Comparison of ENCODE assay signal across 24 cellular contexts in the genomic region with DNA sequence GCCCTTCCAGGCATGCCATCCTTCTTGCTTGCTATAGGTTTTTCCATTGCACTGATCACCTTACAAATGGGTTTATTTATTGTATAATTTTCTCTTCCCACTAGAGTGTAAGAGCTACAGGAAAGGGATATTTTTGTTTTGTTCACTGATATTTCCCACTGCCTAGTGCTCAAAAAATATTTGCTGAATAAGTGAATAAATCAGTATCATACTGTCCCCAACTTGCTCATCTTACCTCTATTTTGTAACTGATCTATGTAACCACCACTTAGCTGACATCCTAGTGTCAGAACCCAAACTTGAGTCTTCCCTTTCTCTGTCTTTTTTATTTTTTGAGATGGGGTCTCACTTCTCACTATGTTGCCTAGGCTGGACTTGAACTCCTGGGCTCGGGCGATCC.
DNase-seq lines count a peak whose midpoint lies in the region; ATAC-seq, FAIRE-seq and TF ChIP-seq lines count a peak whose summit lies in the region.
"Had no signal": no experiment of that assay in that cellular context is flagged by ENCODE, and none has a peak within 500 bp of the region (broad histone marks: within the 10 kb centered on the region; RNA-seq: fewer than 3 reads in every experiment).

No MANE protein-coding gene starts in this region.

- H3K23ac ChIP-seq in neuronal stem cell (ENCODE audit: low read depth, low read length, poor library complexity): no peak overlapping the region

- TF ChIP-seq RAD21 in A549 (conservative IDR thresholded peaks at IDR 0.05 in 1 of 2, IDR thresholded peaks at IDR 0.05 in 1 of 2): no peak

- H3K27me3 Mint-ChIP-seq in Caco-2 (ENCODE audit: insufficient read depth, unreplicated experiment): no peaks in the 10 kb centered on the region

- WGBS in A549 (ENCODE audit: missing lambda C conversion rate): 95% methylated on average over 2 of the region's 2 CpGs
- no CpG with 5 or more reads among the region's 2 CpGs for WGBS in neuronal stem cell (ENCODE audit: extremely low coverage in 2 of 2, insufficient read length in 2 of 2, insufficient replicate concordance in 1 of 2), 2 donors

- H2BK5ac ChIP-seq in neuronal stem cell (ENCODE audit: low read length): peak overlapping the region; percentile 43

- no peaks in the 10 kb centered on the region for H3K36me3 ChIP-seq in Caco-2 (ENCODE audit: control insufficient read depth, insufficient read depth, low read length)
- no peaks in the 10 kb centered on the region for H3K36me3 ChIP-seq in neuronal stem cell (replicated peaks in 1 of 2; ENCODE audit: control insufficient read depth in 2 of 2, insufficient read depth in 2 of 2, low read length in 2 of 2)
- H3K36me3 ChIP-seq in H7 (replicated peaks; ENCODE audit: control insufficient read depth, insufficient read depth, low read length): no peaks in the 10 kb centered on the region
- H3K36me3 ChIP-seq: BLaER1 treated with 17β-estradiol and CSF1 and Interleukin-3, amounts not matched to agents 10 nM and 100 nM had no signal

- no peak overlapping the region for H3K14ac ChIP-seq in neuronal stem cell (ENCODE audit: low read length)

- no peak overlapping the region for H3K4ac ChIP-seq in neuronal stem cell (ENCODE audit: low read length)

- H3K27me3 ChIP-seq in Caco-2 (replicated peaks; ENCODE audit: control insufficient read depth, insufficient read depth, low read length) (no peaks in the 10 kb centered on the region), neuronal stem cell (ENCODE audit: control insufficient read depth in 3 of 3, insufficient read depth in 3 of 3, low read depth in 1 of 3, low read length in 3 of 3) (peaks cover 0 to 2% (median 0%) of the 10 kb centered on the region in 3 experiments), H7 (ENCODE audit: control insufficient read depth, insufficient read depth, low read length) (no peaks in the 10 kb centered on the region)
- H3K27me3 ChIP-seq: BLaER1 treated with 17β-estradiol and CSF1 and Interleukin-3, amounts not matched to agents 10 nM and 100 nM had no signal

- H2AK5ac ChIP-seq in neuronal stem cell (ENCODE audit: low read depth, low read length): no peak overlapping the region

- no TSS peak for BruUV-seq in Caco-2 (replicated peaks; lab: Mats Ljungman, UMichigan)

- no peaks in the 10 kb centered on the region for H3K9me3 Mint-ChIP-seq in Caco-2 (ENCODE audit: unreplicated experiment)
- H3K9me3 Mint-ChIP-seq: CD4-positive, alpha-beta T cell; CD8-positive, alpha-beta T cell had no signal

- H3K27ac ChIP-seq in A549: no peak overlapping the region
- no peak overlapping the region for H3K27ac ChIP-seq in neuronal stem cell (replicated peaks; ENCODE audit: low read length)
- H3K27ac ChIP-seq: BLaER1 treated with 17β-estradiol and CSF1 and Interleukin-3, amounts not matched to agents 10 nM and 100 nM; C4-2B had no signal

- no peaks in the 10 kb centered on the region for H3K36me3 Mint-ChIP-seq in Caco-2 (ENCODE audit: insufficient read depth, unreplicated experiment)
- H3K36me3 Mint-ChIP-seq: CD8-positive, alpha-beta T cell had no signal

- H2AFZ ChIP-seq in neuronal stem cell (ENCODE audit: low read length): no peak overlapping the region

- intact Hi-C loops in Caco-2 (cut with micrococcal nuclease; ENCODE audit: unreplicated experiment): no loop called here

- TF ChIP-seq CTCF in A549 (IDR thresholded peaks at IDR 0.05): no peak
- TF ChIP-seq CTCF in Caco-2 (IDR thresholded peaks at IDR 0.05; ENCODE audit: insufficient read depth in 1 of 2, low read depth in 1 of 2, low read length in 1 of 2, severe bottlenecking in 1 of 2, unreplicated experiment in 1 of 2): no peak

- H2BK12ac ChIP-seq in neuronal stem cell (ENCODE audit: low read length): no peak overlapping the region

- H3K18ac ChIP-seq in neuronal stem cell (ENCODE audit: low read length): peak overlapping the region; percentile 40

- POLR2A ChIA-PET in A549 (lab: Yijun Ruan, JAX): no interaction called here
- POLR2A ChIA-PET in Caco-2 (lab: Charles Lee): no interaction called here

- H3K4me2 ChIP-seq in A549: no peak overlapping the region
- no peak overlapping the region for H3K4me2 ChIP-seq in neuronal stem cell (ENCODE audit: insufficient read depth, low read length, poor library complexity, severe bottlenecking)
- H3K4me2 ChIP-seq: BLaER1 treated with 17β-estradiol and CSF1 and Interleukin-3, amounts not matched to agents 10 nM and 100 nM had no signal

- peaks cover 59% of the 10 kb centered on the region for H3K4me1 Mint-ChIP-seq in Caco-2 (ENCODE audit: low read depth, unreplicated experiment)

- peak overlapping the region; percentile 71 for H3K27ac Mint-ChIP-seq in Caco-2 (ENCODE audit: unreplicated experiment)
- H3K27ac Mint-ChIP-seq: B cell; CD4-positive, alpha-beta T cell; CD8-positive, alpha-beta T cell had no signal

- CTCF ChIA-PET in A549 (lab: Yijun Ruan, JAX) (interaction anchor here (0.6 to 3.6 kb wide), 7 partner anchors 8 to 413 kb away, joined by 3 to 12 read pairs (median 5); partner anchors contain the start of gene HNF1B), Caco-2 (lab: Charles Lee) (interaction anchor here (0.6 to 0.7 kb wide), 2 partner anchors 19 to 21 kb away, joined by 3 to 6 read pairs; no protein-coding TSS in a partner anchor)

- H4K91ac ChIP-seq in neuronal stem cell (ENCODE audit: low read depth, low read length, poor library complexity): no peak overlapping the region

- no peak overlapping the region for H2BK15ac ChIP-seq in neuronal stem cell (ENCODE audit: low read length)

- H3K9me3 ChIP-seq in A549: no peaks in the 10 kb centered on the region
- no peaks in the 10 kb centered on the region for H3K9me3 ChIP-seq in Caco-2
- H3K9me3 ChIP-seq in neuronal stem cell (replicated peaks in 1 of 2; ENCODE audit: control insufficient read depth in 2 of 2, insufficient read depth in 1 of 2, low read depth in 1 of 2, low read length in 2 of 2): no peaks in the 10 kb centered on the region
- H3K9me3 ChIP-seq: BLaER1 treated with 17β-estradiol and CSF1 and Interleukin-3, amounts not matched to agents 10 nM and 100 nM had no signal

- DNase-seq in A549 (ENCODE audit: low read depth in 1 of 2, low spot score in 1 of 2): no peak
- DNase-seq in Caco-2: no peak
- no peak for DNase-seq in neuronal stem cell (ENCODE audit: low spot score)
- DNase-seq in anterior cingulate cortex (lab: John Stamatoyannopoulos, UW): no peak
- DNase-seq in H7: no peak
- DNase-seq: 8988T; AML-193; CD4-positive, alpha-beta T cell; CD8-positive, alpha-beta T cell; DMS 273 treated with DMSO at 0.1 percent for 48 hours; DMS153; DMS53; DMS79; DND-41; EL; GDM1 had no signal

- ATAC-seq in A549 (no peak), GM21619 (IDR thresholded peaks at IDR 0.05; ENCODE audit: unreplicated experiment) (no peak)
- ATAC-seq: CD8-positive, alpha-beta T cell; GM12878 had no signal

- H3K4me1 ChIP-seq in A549 (no peaks in the 10 kb centered on the region), Caco-2 (peaks cover 28% of the 10 kb centered on the region), neuronal stem cell (ENCODE audit: control insufficient read depth in 2 of 2, insufficient read depth in 1 of 2, low read depth in 1 of 2, low read length in 2 of 2) (peaks cover 0 to 7% of the 10 kb centered on the region in 2 donors)

- no peak overlapping the region for H3K9ac ChIP-seq in neuronal stem cell (ENCODE audit: low read depth, low read length, poor library complexity)
- H3K9ac ChIP-seq: BLaER1 treated with 17β-estradiol and CSF1 and Interleukin-3, amounts not matched to agents 10 nM and 100 nM had no signal

- H2BK120ac ChIP-seq in neuronal stem cell (ENCODE audit: low read depth, low read length): no peak overlapping the region

- FAIRE-seq in A549 (lab: Jason Lieb, UNC): no peak
- FAIRE-seq: A204.1, GM12878, GM12892, GM18507 had no signal

- H4K8ac ChIP-seq in neuronal stem cell (ENCODE audit: low read depth, low read length): no peak overlapping the region

- no peaks in the 10 kb centered on the region for H3K79me1 ChIP-seq in neuronal stem cell (ENCODE audit: low read depth, low read length)

- TF ChIP-seq EP300 in A549 (IDR thresholded peaks at IDR 0.05): no peak

- H3K4me3 Mint-ChIP-seq in Caco-2 (ENCODE audit: unreplicated experiment): no peak overlapping the region
- H3K4me3 Mint-ChIP-seq: B cell; CD4-positive, alpha-beta T cell; CD8-positive, alpha-beta T cell had no signal

- H3K4me3 ChIP-seq in A549 (no peak overlapping the region), Caco-2 (ENCODE audit: low read depth, low read length) (no peak overlapping the region), neuronal stem cell (ENCODE audit: low read length in 2 of 2) (no peak overlapping the region), H7 (ENCODE audit: insufficient read depth, low read depth, low read length) (no peak overlapping the region)
- H3K4me3 ChIP-seq: BLaER1 treated with 17β-estradiol and CSF1 and Interleukin-3, amounts not matched to agents 10 nM and 100 nM; GM12878 had no signal

- TF ChIP-seq POLR2A in A549 (IDR thresholded peaks at IDR 0.05; ENCODE audit: low read length): no peak

TF ChIP-seq in A549, 52 proteins besides CTCF, POLR2A, EP300 and RAD21:
- TF ChIP-seq MAFK (IDR thresholded peaks at IDR 0.05; ENCODE audit: partially characterized antibody): peak; percentile 55
- TF ChIP-seq CHD2 (IDR thresholded peaks at IDR 0.05; ENCODE audit: low read length, partially characterized antibody): no peak
